ENCODE assay signal across 9 cellular contexts in the genomic region with DNA sequence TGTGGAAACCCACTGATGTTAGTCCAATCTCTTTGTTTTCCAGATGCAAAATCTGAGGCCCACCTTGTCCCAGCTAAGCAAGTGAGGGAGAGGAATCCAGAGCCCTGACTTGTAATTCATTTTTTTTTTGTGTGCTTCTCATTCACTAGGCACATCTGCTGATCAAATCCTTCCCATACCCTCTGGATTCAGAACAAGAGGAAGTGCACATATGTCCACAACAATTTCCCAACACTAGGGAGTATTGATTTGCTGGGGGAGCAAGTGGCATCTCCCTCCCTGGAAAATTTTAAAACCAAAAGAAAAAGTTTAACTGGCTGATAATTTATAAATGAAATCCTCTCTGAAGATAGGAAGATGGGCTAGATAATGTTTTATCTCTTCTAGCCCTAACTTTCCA.
A peak's percentile ranks its signal among the peaks of the same experiment; 100 is the strongest.
DNase-seq lines count a peak whose midpoint lies in the region; ATAC-seq and TF ChIP-seq lines count a peak whose summit lies in the region.
"Had no signal": no experiment of that assay in that cellular context is flagged by ENCODE, and none has a peak within 500 bp of the region (broad histone marks: within the 10 kb centered on the region; RNA-seq: fewer than 3 reads in every experiment).

No MANE protein-coding gene starts in this region.

- CTCF ChIA-PET in naive thymus-derived CD4-positive, alpha-beta T cell (lab: Charles Lee) = interaction anchor here (0.7 to 3.4 kb wide), 3 partner anchors 11 to 1811 kb away, joined by 3 to 31 read pairs (median 4); no protein-coding TSS in a partner anchor

- 0 out of 2 replicates have a peak overlapping the region, but pooled peaks have one; percentile 29 for H2AFZ ChIP-seq in Loucy (ENCODE audit: low read length)

- no peaks in the 10 kb centered on the region for H3K27me3 Mint-ChIP-seq in naive thymus-derived CD4-positive, alpha-beta T cell

- in situ Hi-C loops in GM13977 (cut with MboI; ENCODE audit: low pct_unique_long_range_greater_than_20kb, low sequenced_read_pairs, unreplicated experiment) = loop anchor here (10.0 to 25.0 kb wide), 4 partner anchors 179 to 1439 kb away; a partner anchor contains a TSS

- H3K4me1 ChIP-seq in Loucy (ENCODE audit: insufficient read depth, low read length, poor library complexity, severe bottlenecking) (peaks cover 6% of the 10 kb centered on the region), foreskin keratinocyte (peaks cover 19% of the 10 kb centered on the region)
- H3K4me1 ChIP-seq in naive thymus-derived CD4-positive, alpha-beta T cell (ENCODE audit: control insufficient read depth in 2 of 2, insufficient read depth in 2 of 2, low read length in 2 of 2) = peaks cover 0 to 14% of the 10 kb centered on the region in 2 donors

- H3K27ac ChIP-seq in naive thymus-derived CD4-positive, alpha-beta T cell (ENCODE audit: low read depth, low read length) = no peak overlapping the region
- no peak overlapping the region for H3K27ac ChIP-seq in foreskin keratinocyte
- H3K27ac ChIP-seq: neutrophil had no signal

- H3K4me3 ChIP-seq in Loucy (ENCODE audit: low read length, poor library complexity, severe bottlenecking) (no peak overlapping the region), cardiac fibroblast (replicated peaks in 1 of 2; ENCODE audit: low read depth in 2 of 2, low read length in 2 of 2) (no peak overlapping the region)
- no peak overlapping the region for H3K4me3 ChIP-seq in naive thymus-derived CD4-positive, alpha-beta T cell (ENCODE audit: low read length)

- intact Hi-C loops in naive thymus-derived CD4-positive, alpha-beta T cell (cut with micrococcal nuclease) = loop anchor here (1.0 to 10.0 kb wide), 14 partner anchors 44 to 1441 kb away; a partner anchor contains a TSS

- no peak overlapping the region for H3K9ac ChIP-seq in Loucy (ENCODE audit: low read depth, low read length, poor library complexity, severe bottlenecking)

- peak overlapping the region in 5 of 9 donors; percentile 6 to 84 (median 61) for H3K27ac Mint-ChIP-seq in naive thymus-derived CD4-positive, alpha-beta T cell

- TF ChIP-seq CTCF in Loucy (conservative IDR thresholded peaks at IDR 0.05; ENCODE audit: low read length) (no peak), cardiac fibroblast (IDR thresholded peaks at IDR 0.05; ENCODE audit: low read depth, low read length) (no peak), foreskin keratinocyte (conservative IDR thresholded peaks at IDR 0.05) (no peak), GM13977 (IDR thresholded peaks at IDR 0.05; ENCODE audit: extremely low read depth, insufficient read depth, missing control alignments) (no peak)

- H3K9me3 Mint-ChIP-seq in naive thymus-derived CD4-positive, alpha-beta T cell = peaks cover 0 to 3% (median 0%) of the 10 kb centered on the region in 11 donors

- POLR2A ChIA-PET in naive thymus-derived CD4-positive, alpha-beta T cell (lab: Charles Lee) = no interaction called here

- no peaks in the 10 kb centered on the region for H3K36me3 ChIP-seq in Loucy (ENCODE audit: insufficient read depth, low read length)
- H3K36me3 ChIP-seq in naive thymus-derived CD4-positive, alpha-beta T cell (ENCODE audit: control insufficient read depth in 2 of 3, insufficient read depth in 3 of 3, low read length in 3 of 3) = no peaks in the 10 kb centered on the region
- H3K36me3 ChIP-seq: neutrophil had no signal

- ATAC-seq in GM18498 (IDR thresholded peaks at IDR 0.05; ENCODE audit: unreplicated experiment) = peak; percentile 1
- ATAC-seq in naive thymus-derived CD4-positive, alpha-beta T cell = no peak
- ATAC-seq in foreskin keratinocyte = no peak
- ATAC-seq in GM18870 (IDR thresholded peaks at IDR 0.05; ENCODE audit: unreplicated experiment) = no peak
- no peak for ATAC-seq in GM21515 (IDR thresholded peaks at IDR 0.05; ENCODE audit: unreplicated experiment)

- no peaks in the 10 kb centered on the region for H3K9me3 ChIP-seq in Loucy (ENCODE audit: insufficient read depth, low read depth, low read length)
- H3K9me3 ChIP-seq in naive thymus-derived CD4-positive, alpha-beta T cell (ENCODE audit: control insufficient read depth in 2 of 3, low read length in 3 of 3) = no peaks in the 10 kb centered on the region
- H3K9me3 ChIP-seq: neutrophil had no signal

- H3K36me3 Mint-ChIP-seq in naive thymus-derived CD4-positive, alpha-beta T cell = peaks cover 0 to 5% (median 0%) of the 10 kb centered on the region in 5 donors

- peak; percentile 15 to 31 for DNase-seq in cardiac fibroblast (ENCODE audit: low read depth in 2 of 2)
- no peak for DNase-seq in naive thymus-derived CD4-positive, alpha-beta T cell
- DNase-seq in foreskin keratinocyte = no peak
- DNase-seq in GM13977 (ENCODE audit: low spot score) = no peak

- H4K20me1 ChIP-seq in Loucy (ENCODE audit: insufficient read depth, low read length, poor library complexity, severe bottlenecking) = no peaks in the 10 kb centered on the region

- H3K4me2 ChIP-seq in Loucy (ENCODE audit: low read depth, low read length, poor library complexity, severe bottlenecking) = peak overlapping the region; percentile 10

- H3K4me3 Mint-ChIP-seq in naive thymus-derived CD4-positive, alpha-beta T cell = peak overlapping the region in 4 of 10 donors; percentile 6 to 65 (median 30)

- peaks cover 2 to 28% (median 20%) of the 10 kb centered on the region in 7 donors for H3K4me1 Mint-ChIP-seq in naive thymus-derived CD4-positive, alpha-beta T cell

- H3F3A ChIP-seq in Loucy (ENCODE audit: low read depth) = no peaks in the 10 kb centered on the region

- H3K27me3 ChIP-seq in Loucy (ENCODE audit: insufficient read depth, low read length, poor library complexity, severe bottlenecking) (no peaks in the 10 kb centered on the region), foreskin keratinocyte (no peaks in the 10 kb centered on the region)
- no peaks in the 10 kb centered on the region for H3K27me3 ChIP-seq in naive thymus-derived CD4-positive, alpha-beta T cell (ENCODE audit: control insufficient read depth in 2 of 2, insufficient read depth in 2 of 2, low read length in 2 of 2)
- H3K27me3 ChIP-seq: neutrophil had no signal

- no peaks in the 10 kb centered on the region for H3K79me2 ChIP-seq in Loucy (ENCODE audit: insufficient read depth, low read length)

- H3K9me2 ChIP-seq in Loucy (replicated peaks; ENCODE audit: low read depth, low read length) = no peaks in the 10 kb centered on the region

Comparison
In these comparisons a context has a peak if more than half of its experiments do, and no peak if none do; other contexts are left out.
1. DNase-seq: peak in cardiac fibroblast (2 of 2); none in naive thymus-derived CD4-positive, alpha-beta T cell (0 of 9), foreskin keratinocyte (0 of 2) and GM13977 (single experiment).